Comparison of ENCODE assay signal across 24 cellular contexts in genomic region chr9:37996812-37997202, GRCh38.
A peak's percentile ranks its signal among the peaks of the same experiment; 100 is the strongest.
DNase-seq lines count a peak whose midpoint lies in the region; ATAC-seq and TF ChIP-seq lines count a peak whose summit lies in the region.
"Had no signal": no experiment of that assay in that cellular context is flagged by ENCODE, and none has a peak within 500 bp of the region (broad histone marks: within the 10 kb centered on the region; RNA-seq: fewer than 3 reads in every experiment).

No MANE protein-coding gene starts in this region.

- intact Hi-C loops in posterior vena cava (cut with DNase I) = no loop called here
- intact Hi-C loops in activated naive CD4-positive, alpha-beta T cell treated with anti-CD3 and anti-CD28 coated beads for 36 hours (cut with micrococcal nuclease) = loop anchor here (10.0 kb wide), 1 partner anchor 168 kb away; no protein-coding TSS in a partner anchor

- POLR2A ChIA-PET in RWPE1 (lab: Yijun Ruan, JAX; ENCODE audit: low non-redundant PET) = no interaction called here

- no peaks in the 10 kb centered on the region for H3K36me3 Mint-ChIP-seq in activated naive CD4-positive, alpha-beta T cell treated with anti-CD3 and anti-CD28 coated beads for 36 hours (ENCODE audit: low read depth)
- H3K36me3 Mint-ChIP-seq: activated naive CD4-positive, alpha-beta T cell treated with anti-CD3 and anti-CD28 coated beads, Interleukin-2, amount 50 U/mL, for 72 hours; CD8-positive, alpha-beta T cell; naive B cell had no signal

- no peak for TF ChIP-seq CTCF in RWPE1 (conservative IDR thresholded peaks at IDR 0.05; ENCODE audit: low read depth)

- peaks cover 6% of the 10 kb centered on the region for H3K27me3 Mint-ChIP-seq in activated naive CD4-positive, alpha-beta T cell treated with anti-CD3 and anti-CD28 coated beads for 36 hours (ENCODE audit: low read depth)

- H3K27ac ChIP-seq in RWPE1 (peak overlapping the region; percentile 86), cingulate gyrus (ENCODE audit: low read depth, low read length) (peak overlapping the region; percentile 98)
- H3K27ac ChIP-seq: hepatocyte, VCaP had no signal

- DNase-seq in CD1c-positive myeloid dendritic cell (ENCODE audit: extremely low spot score) (peak; percentile 54), RWPE1 (ENCODE audit: low spot score) (no peak), posterior vena cava (ENCODE audit: low spot score) (peak; percentile 1), Ammon's horn (ENCODE audit: low spot score) (no peak)
- DNase-seq in activated naive CD4-positive, alpha-beta T cell treated with anti-CD3 and anti-CD28 coated beads for 36 hours = no peak
- DNase-seq: CD8-positive, alpha-beta T cell; effector CD8-positive, alpha-beta T cell; foreskin fibroblast; KBM-7; mesendoderm; naive B cell; NCI-H1436; NCI-H2171; NCI-H510A treated with DMSO at 0.1 percent for 48 hours; stimulated activated CD4-positive, alpha-beta T cell treated with anti-CD3 and anti-CD28 coated beads, Interleukin-15, amount 100 ng/mL, for 24 hours; stimulated activated naive CD8-positive, alpha-beta T cell treated with anti-CD3 and anti-CD28 coated beads, Interleukin-15, amount 100 ng/mL, for 72 hours; trophoblast cell had no signal

- CTCF ChIA-PET in RWPE1 (lab: Yijun Ruan, JAX) = interaction anchor here (0.6 kb wide), 1 partner anchor 80 kb away, joined by 5 read pairs; no protein-coding TSS in a partner anchor
- CTCF ChIA-PET in activated naive CD4-positive, alpha-beta T cell treated with anti-CD3 and anti-CD28 coated beads for 36 hours (lab: Charles Lee) = no interaction called here

- H3K4me1 Mint-ChIP-seq in activated naive CD4-positive, alpha-beta T cell treated with anti-CD3 and anti-CD28 coated beads for 36 hours (ENCODE audit: low read depth) = peaks cover 13% of the 10 kb centered on the region

- no peak for ATAC-seq in GM21619 (IDR thresholded peaks at IDR 0.05; ENCODE audit: unreplicated experiment)
- no peak for ATAC-seq in GM18519 (IDR thresholded peaks at IDR 0.05; ENCODE audit: low FRiP score, unreplicated experiment)
- ATAC-seq: activated naive CD4-positive, alpha-beta T cell treated with anti-CD3 and anti-CD28 coated beads, Interleukin-2, amount 50 U/mL, for 72 hours; CD8-positive, alpha-beta T cell; sciatic nerve; stimulated activated naive CD8-positive, alpha-beta T cell treated with anti-CD3 and anti-CD28 coated beads, Interleukin-15, amount 100 ng/mL, for 72 hours had no signal

- no peaks in the 10 kb centered on the region for H3K9me3 Mint-ChIP-seq in activated naive CD4-positive, alpha-beta T cell treated with anti-CD3 and anti-CD28 coated beads for 36 hours
- H3K9me3 Mint-ChIP-seq: activated naive CD4-positive, alpha-beta T cell treated with anti-CD3 and anti-CD28 coated beads, Interleukin-2, amount 50 U/mL, for 72 hours; CD8-positive, alpha-beta T cell; naive B cell; stimulated activated naive CD8-positive, alpha-beta T cell treated with anti-CD3 and anti-CD28 coated beads, Interleukin-15, amount 100 ng/mL, for 72 hours had no signal

- H3K27ac Mint-ChIP-seq in activated naive CD4-positive, alpha-beta T cell treated with anti-CD3 and anti-CD28 coated beads for 36 hours = no peak overlapping the region
- H3K27ac Mint-ChIP-seq: CD8-positive, alpha-beta T cell; naive B cell had no signal

- no peak overlapping the region for H3K4me3 Mint-ChIP-seq in activated naive CD4-positive, alpha-beta T cell treated with anti-CD3 and anti-CD28 coated beads for 36 hours
- H3K4me3 Mint-ChIP-seq: CD8-positive, alpha-beta T cell; naive B cell; stimulated activated naive CD8-positive, alpha-beta T cell treated with anti-CD3 and anti-CD28 coated beads, Interleukin-15, amount 100 ng/mL, for 72 hours had no signal

Comparison
In these comparisons a context has a peak if more than half of its experiments do, and no peak if none do; other contexts are left out.
1. DNase-seq: peak in CD1c-positive myeloid dendritic cell (single experiment) and posterior vena cava (single experiment); none in RWPE1 (single experiment), Ammon's horn (single experiment) and activated naive CD4-positive, alpha-beta T cell treated with anti-CD3 and anti-CD28 coated beads for 36 hours (single experiment).